ENCODE assay signal across 10 cellular contexts in genomic region chr21:14384453-14384852, GRCh38. TPM values are rescaled to one million over a fixed set of nuclear protein-coding genes. Genes with fewer than 3 reads are reported as not detected.
DNase-seq lines count a peak whose midpoint lies in the region; ATAC-seq, FAIRE-seq and TF ChIP-seq lines count a peak whose summit lies in the region.
"Had no signal": no experiment of that assay in that cellular context is flagged by ENCODE, and none has a peak within 500 bp of the region (broad histone marks: within the 10 kb centered on the region; RNA-seq: fewer than 3 reads in every experiment).

No MANE protein-coding gene starts in this region.

- no peaks in the 10 kb centered on the region for H3K27me3 Mint-ChIP-seq in activated naive CD4-positive, alpha-beta T cell treated with anti-CD3 and anti-CD28 coated beads for 36 hours (ENCODE audit: low read depth)

- TF ChIP-seq CTCF in WERI-Rb-1 (IDR thresholded peaks at IDR 0.05; ENCODE audit: low read depth, low read length) (no peak), keratinocyte (optimal IDR thresholded peaks at IDR 0.05 in 1 of 3, IDR thresholded peaks at IDR 0.05 in 1 of 3, conservative IDR thresholded peaks at IDR 0.05 in 1 of 3; ENCODE audit: extremely low read depth in 1 of 3, insufficient read depth in 2 of 3, low read length in 3 of 3) (no peak)

- peak overlapping the region; percentile 96 for H3K4me2 ChIP-seq in keratinocyte (ENCODE audit: control insufficient read depth, extremely low read depth, insufficient read depth, low read depth, low read length)

- peak overlapping the region; percentile 100 for H3K4me3 Mint-ChIP-seq in activated naive CD4-positive, alpha-beta T cell treated with anti-CD3 and anti-CD28 coated beads for 36 hours

- H3K27ac ChIP-seq in WERI-Rb-1 (no peak overlapping the region; the same call in 1 of the 2 replicates), keratinocyte (ENCODE audit: control insufficient read depth, insufficient read depth, low read length) (no peak overlapping the region), temporal lobe (ENCODE audit: low read depth, low read length) (peak overlapping the region; percentile 90)

- no peaks in the 10 kb centered on the region for H4K20me1 ChIP-seq in keratinocyte (ENCODE audit: control insufficient read depth, extremely low read depth, insufficient read depth, low read length)

- CTCF ChIA-PET in activated naive CD4-positive, alpha-beta T cell treated with anti-CD3 and anti-CD28 coated beads for 36 hours (lab: Charles Lee): no interaction called here

- H3K4me1 Mint-ChIP-seq in activated naive CD4-positive, alpha-beta T cell treated with anti-CD3 and anti-CD28 coated beads for 36 hours (ENCODE audit: low read depth): peaks cover 21% of the 10 kb centered on the region

- peaks cover 14% of the 10 kb centered on the region for H3K4me1 ChIP-seq in keratinocyte (ENCODE audit: control insufficient read depth, extremely low read depth, insufficient read depth, low read length)

- intact Hi-C loops in activated naive CD4-positive, alpha-beta T cell treated with anti-CD3 and anti-CD28 coated beads for 36 hours (cut with micrococcal nuclease): loop anchor here (5.0 kb wide), 5 partner anchors 122 to 1348 kb away; no protein-coding TSS in a partner anchor

- no peak for FAIRE-seq in keratinocyte (lab: Jason Lieb, UNC)
- FAIRE-seq: urothelium cell line had no signal

- H3K9ac ChIP-seq in keratinocyte (ENCODE audit: control insufficient read depth, extremely low read depth, insufficient read depth, low read length): no peak overlapping the region

- H3K9me3 ChIP-seq in WERI-Rb-1 (ENCODE audit: severe bottlenecking) (no peaks in the 10 kb centered on the region), keratinocyte (ENCODE audit: control insufficient read depth, low read depth, low read length) (no peaks in the 10 kb centered on the region)
- H3K9me3 ChIP-seq: HAP-1 had no signal

- peaks cover 22% of the 10 kb centered on the region for H3K79me2 ChIP-seq in keratinocyte (ENCODE audit: control insufficient read depth, insufficient read depth, low read length)

- H3K4me3 ChIP-seq in WERI-Rb-1 (ENCODE audit: low read depth, low read length) (peak overlapping the region; percentile 84; the same call in 1 of the 2 replicates), keratinocyte (ENCODE audit: control insufficient read depth in 2 of 3, extremely low read depth in 1 of 3, insufficient read depth in 2 of 3, low read depth in 1 of 3, low read length in 3 of 3) (peak overlapping the region in 2 of 3 experiments; percentile 87 to 92)

- H2AFZ ChIP-seq in keratinocyte (ENCODE audit: control insufficient read depth, low read length): peak overlapping the region; percentile 16

- dilution Hi-C loops in keratinocyte (cut with MboI; ENCODE audit: extremely low pct_ligation_motif_present, low sequenced_read_pairs): no loop called here

- H3K27me3 ChIP-seq in WERI-Rb-1 (ENCODE audit: insufficient read depth, low read depth, severe bottlenecking) (no peaks in the 10 kb centered on the region), keratinocyte (ENCODE audit: control insufficient read depth, extremely low read depth, insufficient read depth, low read length) (no peaks in the 10 kb centered on the region)

- H3K36me3 ChIP-seq in WERI-Rb-1: peaks cover 16% of the 10 kb centered on the region
- H3K36me3 ChIP-seq in keratinocyte (ENCODE audit: control insufficient read depth in 2 of 2, extremely low read depth in 1 of 2, insufficient read depth in 2 of 2, low read length in 2 of 2): no peaks in the 10 kb centered on the region
- H3K36me3 ChIP-seq: HAP-1 had no signal

- no peaks in the 10 kb centered on the region for H3K9me3 Mint-ChIP-seq in activated naive CD4-positive, alpha-beta T cell treated with anti-CD3 and anti-CD28 coated beads for 36 hours

- ATAC-seq in HG03469 (IDR thresholded peaks at IDR 0.05; ENCODE audit: unreplicated experiment): no peak

- H3K36me3 Mint-ChIP-seq in activated naive CD4-positive, alpha-beta T cell treated with anti-CD3 and anti-CD28 coated beads for 36 hours (ENCODE audit: low read depth): peaks cover 15% of the 10 kb centered on the region

- DNase-seq in activated naive CD4-positive, alpha-beta T cell treated with anti-CD3 and anti-CD28 coated beads for 36 hours: no peak
- DNase-seq in activated naive CD4-positive, alpha-beta T cell treated with anti-CD3 and anti-CD28 coated beads, Interleukin-2, amount 50 U/mL, for 16 hours: no peak
- DNase-seq in WERI-Rb-1 (peak; percentile 42), keratinocyte (ENCODE audit: low read depth, low spot score) (no peak), OCI-M2 (lab: John Stamatoyannopoulos, UW; ENCODE audit: unreplicated experiment) (no peak)
- DNase-seq in stimulated activated naive CD4-positive, alpha-beta T cell treated with Interleukin-2 at 50 U/mL for 16 hours (lab: John Stamatoyannopoulos, UW): no peak

- no peak overlapping the region for H3K27ac Mint-ChIP-seq in activated naive CD4-positive, alpha-beta T cell treated with anti-CD3 and anti-CD28 coated beads for 36 hours

- no peaks in the 10 kb centered on the region for H3K9me1 ChIP-seq in keratinocyte (ENCODE audit: control insufficient read depth, extremely low read depth, insufficient read depth, low read length)

RNA-seq across cellular contexts. Expression of gene HSPA13, which starts 1.5 kb away (rescaled TPM):
- 10 to 100 TPM; 41.1 to 41.4 TPM for total RNA-seq in activated naive CD4-positive, alpha-beta T cell treated with anti-CD3 and anti-CD28 coated beads for 36 hours
- polyA plus RNA-seq in keratinocyte: 9.1 to 16.1 TPM (median 9.6 TPM) in 3 replicates
- polyA plus RNA-seq in keratinocyte (2011; ENCODE audit: low read depth): 17.5 TPM
- polyA plus RNA-seq in keratinocyte (2011; cell fraction: cytosol; rRNA removed): 2.0 and 5.0 TPM in 2 replicates
- polyA plus RNA-seq in keratinocyte (2011; cell fraction: nucleus; rRNA removed): 9.8 and 15.7 TPM in 2 replicates
- polyA plus RNA-seq in keratinocyte (2012; ENCODE audit: low replicate concordance): 10.1 and 11.7 TPM in 2 replicates
- 2.1 to 15.7 TPM (median 8.3 TPM) in 3 replicates for polyA minus RNA-seq in keratinocyte
- 5.4 TPM for polyA minus RNA-seq in keratinocyte (2011; cell fraction: cytosol; rRNA and poly(A)+ RNA removed)
- polyA minus RNA-seq in keratinocyte (2011; cell fraction: nucleus; rRNA and poly(A)+ RNA removed): 15.8 and 25.7 TPM in 2 replicates
- total RNA-seq in temporal lobe: 122 TPM
